ENCODE assay signal across 32 cellular contexts in genomic region chr11:69066122-69067112, GRCh38. TPM values are rescaled to one million over a fixed set of nuclear protein-coding genes. Genes with fewer than 3 reads are reported as not detected.
DNase-seq lines count a peak whose midpoint lies in the region; ATAC-seq and TF ChIP-seq lines count a peak whose summit lies in the region.
"Had no signal": no experiment of that assay in that cellular context is flagged by ENCODE, and none has a peak within 500 bp of the region (broad histone marks: within the 10 kb centered on the region; RNA-seq: fewer than 3 reads in every experiment).

No MANE protein-coding gene starts in this region.

- H3K79me2 ChIP-seq in osteoblast (ENCODE audit: insufficient read depth, low read length) = no peaks in the 10 kb centered on the region

- H3K4me3 ChIP-seq in BLaER1 (no peak overlapping the region), left ventricle myocardium inferior (no peak overlapping the region), osteoblast (ENCODE audit: insufficient read depth, low read length) (no peak overlapping the region)
- H3K4me3 ChIP-seq: dorsolateral prefrontal cortex, gastrocnemius medialis, left lung, thoracic aorta had no signal

- no peaks in the 10 kb centered on the region for H3K27me3 Mint-ChIP-seq in T-helper 17 cell
- H3K27me3 Mint-ChIP-seq in stimulated activated naive CD8-positive, alpha-beta T cell treated with anti-CD3 and anti-CD28 coated beads, Interleukin-15, amount 100 ng/mL, for 72 hours = no peaks in the 10 kb centered on the region
- H3K27me3 Mint-ChIP-seq: activated CD4-positive, alpha-beta memory T cell treated with anti-CD3 and anti-CD28 coated beads, Interleukin-2, amount 10 ng/mL, durations not matched to agents 7 days and 5 days; naive B cell had no signal

- H3K27ac Mint-ChIP-seq in T-helper 17 cell = peak overlapping the region; percentile 11
- H3K27ac Mint-ChIP-seq in stimulated activated naive CD8-positive, alpha-beta T cell treated with anti-CD3 and anti-CD28 coated beads, Interleukin-15, amount 100 ng/mL, for 72 hours = no peak overlapping the region
- H3K27ac Mint-ChIP-seq: activated CD4-positive, alpha-beta memory T cell treated with anti-CD3 and anti-CD28 coated beads, Interleukin-2, amount 10 ng/mL, durations not matched to agents 7 days and 5 days; CD8-positive, alpha-beta T cell had no signal

- H3K4me1 Mint-ChIP-seq in T-helper 17 cell = peaks cover 8% of the 10 kb centered on the region
- no peaks in the 10 kb centered on the region for H3K4me1 Mint-ChIP-seq in stimulated activated naive CD8-positive, alpha-beta T cell treated with anti-CD3 and anti-CD28 coated beads, Interleukin-15, amount 100 ng/mL, for 72 hours
- H3K4me1 Mint-ChIP-seq: activated CD4-positive, alpha-beta memory T cell treated with anti-CD3 and anti-CD28 coated beads, Interleukin-2, amount 10 ng/mL, durations not matched to agents 7 days and 5 days had no signal

- 0 out of 2 replicates have a peak overlapping the region, but pooled peaks have one; percentile 8 for H3K9ac ChIP-seq in BLaER1

- H3K27ac ChIP-seq in BLaER1 (peak overlapping the region; percentile 41; the same call in 1 of the 2 replicates), left ventricle myocardium inferior (replicated peaks) (peak overlapping the region; percentile 5), osteoblast (ENCODE audit: low read depth, low read length) (no peak overlapping the region)
- H3K27ac ChIP-seq: gastrocnemius medialis, left lung, thoracic aorta had no signal

- H3K27me3 ChIP-seq in BLaER1 = no peaks in the 10 kb centered on the region
- no peaks in the 10 kb centered on the region for H3K27me3 ChIP-seq in left ventricle myocardium inferior (ENCODE audit: low read depth)
- H3K27me3 ChIP-seq in osteoblast (ENCODE audit: insufficient read depth, low read length) = no peaks in the 10 kb centered on the region
- H3K27me3 ChIP-seq: dorsolateral prefrontal cortex, gastrocnemius medialis, left lung had no signal

- H4K20me1 ChIP-seq in BLaER1 = peaks cover 77% of the 10 kb centered on the region
- H4K20me1 ChIP-seq in osteoblast (ENCODE audit: insufficient read depth, low read length) = peaks cover 13% of the 10 kb centered on the region

- peaks cover 4% of the 10 kb centered on the region for H3K36me3 Mint-ChIP-seq in T-helper 17 cell (ENCODE audit: low read depth)

- H3K36me3 ChIP-seq in BLaER1 (peaks cover 72% of the 10 kb centered on the region), left ventricle myocardium inferior (peaks cover 37% of the 10 kb centered on the region), osteoblast (ENCODE audit: insufficient read depth, low read length) (no peaks in the 10 kb centered on the region)

- H3K9me3 Mint-ChIP-seq in stimulated activated naive CD8-positive, alpha-beta T cell treated with anti-CD3 and anti-CD28 coated beads, Interleukin-15, amount 100 ng/mL, for 72 hours = no peaks in the 10 kb centered on the region
- H3K9me3 Mint-ChIP-seq: activated CD4-positive, alpha-beta memory T cell treated with anti-CD3 and anti-CD28 coated beads, Interleukin-2, amount 10 ng/mL, durations not matched to agents 7 days and 5 days; CD8-positive, alpha-beta T cell; naive B cell had no signal

- intact Hi-C loops in left ventricle myocardium inferior (cut with micrococcal nuclease) = no loop called here

- no peak for DNase-seq in T-helper 17 cell
- no peak for DNase-seq in left ventricle myocardium inferior
- DNase-seq in osteoblast (ENCODE audit: insufficient read length, low spot score, missing footprints) = peak; percentile 78
- DNase-seq in DMS53 (lab: John Stamatoyannopoulos, UW) = no peak
- no peak for DNase-seq in stimulated activated naive CD8-positive, alpha-beta T cell treated with anti-CD3 and anti-CD28 coated beads, Interleukin-15, amount 100 ng/mL, for 72 hours
- no peak for DNase-seq in GF-D8 (lab: John Stamatoyannopoulos, UW)
- no peak for DNase-seq in NCI-H187 (lab: John Stamatoyannopoulos, UW)
- DNase-seq: activated CD4-positive, alpha-beta memory T cell treated with anti-CD3 and anti-CD28 coated beads, Interleukin-2, amount 10 ng/mL, durations not matched to agents 7 days and 5 days; activated CD8-positive, alpha-beta memory T cell treated with anti-CD3 and anti-CD28 coated beads, Interleukin-2, amount 50 U/mL, for 4 hours; activated naive CD4-positive, alpha-beta T cell treated with Interleukin-2 at 50 U/mL for 16 hours; AML-193; DMS 273 treated with DMSO at 0.1 percent for 48 hours; dorsolateral prefrontal cortex; EL; gastrocnemius medialis; naive B cell; NCI-H1105; NCI-H1930; NCI-H2171 treated with DMSO at 0.1 percent for 48 hours; NCI-H524; NK-92 treated with Interleukin-12 subunit alpha and Interleukin-12 subunit beta, amount 100 ng/mL, for 24 hours; SHP77; small intestine; stimulated activated naive CD4-positive, alpha-beta T cell treated with Interleukin-2 at 50 U/mL for 16 hours; T-helper 2 cell had no signal

- H3K9me3 ChIP-seq in BLaER1 = no peaks in the 10 kb centered on the region
- H3K9me3 ChIP-seq in T-helper 17 cell (ENCODE audit: control insufficient read depth, low read length, poor library complexity, severe bottlenecking) = no peaks in the 10 kb centered on the region
- no peaks in the 10 kb centered on the region for H3K9me3 ChIP-seq in left ventricle myocardium inferior (replicated peaks)
- no peaks in the 10 kb centered on the region for H3K9me3 ChIP-seq in osteoblast (ENCODE audit: low read depth, low read length)
- H3K9me3 ChIP-seq: gastrocnemius medialis, left lung, thoracic aorta had no signal

- TF ChIP-seq CTCF in left ventricle myocardium inferior (IDR thresholded peaks at IDR 0.05; ENCODE audit: borderline replicate concordance) (no peak), osteoblast (IDR thresholded peaks at IDR 0.05; ENCODE audit: extremely low read depth, low read depth, low read length) (no peak)

- no peak overlapping the region for H3K4me3 Mint-ChIP-seq in T-helper 17 cell
- H3K4me3 Mint-ChIP-seq in stimulated activated naive CD8-positive, alpha-beta T cell treated with anti-CD3 and anti-CD28 coated beads, Interleukin-15, amount 100 ng/mL, for 72 hours = no peak overlapping the region
- H3K4me3 Mint-ChIP-seq: activated CD4-positive, alpha-beta memory T cell treated with anti-CD3 and anti-CD28 coated beads, Interleukin-2, amount 10 ng/mL, durations not matched to agents 7 days and 5 days; CD8-positive, alpha-beta T cell; naive B cell had no signal

- H3K4me1 ChIP-seq in BLaER1 (peaks cover 17% of the 10 kb centered on the region), left ventricle myocardium inferior (peaks cover 6% of the 10 kb centered on the region), osteoblast (ENCODE audit: insufficient read depth, low read length) (no peaks in the 10 kb centered on the region)
- H3K4me1 ChIP-seq: gastrocnemius medialis, left lung had no signal

- ATAC-seq in T-helper 17 cell = no peak
- ATAC-seq in stimulated activated naive CD8-positive, alpha-beta T cell treated with anti-CD3 and anti-CD28 coated beads, Interleukin-15, amount 100 ng/mL, for 72 hours = no peak
- ATAC-seq: CD8-positive, alpha-beta T cell; gastrocnemius medialis; left lung had no signal

- H2AFZ ChIP-seq in osteoblast (ENCODE audit: low read length) = no peak overlapping the region

- H3K4me2 ChIP-seq in BLaER1 (0 out of 2 replicates have a peak overlapping the region, but pooled peaks have one; percentile 6), osteoblast (ENCODE audit: insufficient read depth, low read length) (no peak overlapping the region)

RNA-seq across cellular contexts. Expression of gene TPCN2, which starts 17.7 kb away (rescaled TPM):
- 10 to 100 TPM in 1 of 2 donors, 1 to 10 TPM in 1; 9.1 to 16.4 TPM for total RNA-seq in T-helper 17 cell
- total RNA-seq in left ventricle myocardium inferior = 9.2 TPM
- total RNA-seq in osteoblast = 14.1 and 17.4 TPM in 2 replicates

RNA-seq across cellular contexts. Expression of gene MRGPRF, which starts 53.4 kb away (rescaled TPM):
- total RNA-seq in T-helper 17 cell (not detected), left ventricle myocardium inferior (3.9 TPM), osteoblast (39.4 and 41.5 TPM in 2 replicates)
- total RNA-seq: activated CD4-positive, alpha-beta memory T cell treated with anti-CD3 and anti-CD28 coated beads, Interleukin-2, amount 10 ng/mL, durations not matched to agents 7 days and 5 days; CD8-positive, alpha-beta T cell; H4; M059J; pulmonary artery endothelial cell had no signal
